Comparison of ENCODE assay signal across 9 cellular contexts in the genomic region with DNA sequence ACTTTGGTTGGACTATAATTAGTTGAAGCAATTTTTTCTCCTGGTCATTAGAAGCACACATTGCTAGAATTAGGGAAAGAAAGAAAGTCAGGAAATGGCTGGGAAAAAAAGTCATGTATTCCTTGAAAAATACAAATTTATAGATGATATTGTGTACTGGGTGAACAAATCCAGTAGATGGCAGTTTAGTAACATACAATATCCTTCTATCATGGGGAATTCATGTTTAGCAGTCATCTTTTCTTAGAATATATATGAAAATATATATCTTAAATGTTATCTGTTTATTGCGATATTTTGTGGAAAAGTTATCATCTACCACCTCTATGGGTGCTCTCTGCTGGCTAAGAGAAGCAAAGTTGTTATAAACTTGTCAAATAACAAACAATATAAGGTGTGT. TPM values are rescaled to one million over a fixed set of nuclear protein-coding genes. Genes with fewer than 3 reads are reported as not detected.
DNase-seq lines count a peak whose midpoint lies in the region; ATAC-seq and TF ChIP-seq lines count a peak whose summit lies in the region.
"Had no signal": no experiment of that assay in that cellular context is flagged by ENCODE, and none has a peak within 500 bp of the region (broad histone marks: within the 10 kb centered on the region; RNA-seq: fewer than 3 reads in every experiment).

No MANE protein-coding gene starts in this region.

- ATAC-seq in body of pancreas (no peak), GM18858 (IDR thresholded peaks at IDR 0.05; ENCODE audit: unreplicated experiment) (no peak)
- no peak for ATAC-seq in activated T-cell treated with anti-CD3 and anti-CD28 coated beads, Interleukin-2, amount 50 U/mL, for 72 hours (replicated peaks in 1 of 2)
- no peak for ATAC-seq in natural killer cell treated with Interleukin-12 subunit alpha and Interleukin-12 subunit beta and Interleukin-15 and Interleukin-18, amount 100 ng/mL, for 72 hours

- no peak overlapping the region for H3K4me3 Mint-ChIP-seq in nephron
- no peak overlapping the region for H3K4me3 Mint-ChIP-seq in activated T-cell treated with anti-CD3 and anti-CD28 coated beads, Interleukin-2, amount 50 U/mL, for 72 hours
- no peak overlapping the region for H3K4me3 Mint-ChIP-seq in natural killer cell treated with Interleukin-12 subunit alpha and Interleukin-12 subunit beta and Interleukin-15 and Interleukin-18, amount 100 ng/mL, for 72 hours

- H3K27ac ChIP-seq in body of pancreas = no peak overlapping the region

- no peaks in the 10 kb centered on the region for H3K36me3 ChIP-seq in body of pancreas (replicated peaks in 1 of 2; ENCODE audit: insufficient read depth in 1 of 2, low read depth in 2 of 2)

- DNase-seq in G401 (ENCODE audit: low spot score) = peak; percentile 48
- DNase-seq in MV-4-11 (lab: John Stamatoyannopoulos, UW) = peak; percentile 7
- no peak for DNase-seq in body of pancreas
- no peak for DNase-seq in activated T-cell treated with anti-CD3 and anti-CD28 coated beads, Interleukin-2, amount 50 U/mL, for 72 hours
- DNase-seq in natural killer cell treated with Interleukin-12 subunit alpha and Interleukin-12 subunit beta and Interleukin-15 and Interleukin-18, amount 100 ng/mL, for 72 hours (ENCODE audit: low spot score) = no peak
- no peak for DNase-seq in central memory CD4-positive, alpha-beta T cell
- DNase-seq: NCI-H510A treated with DMSO at 0.1 percent for 48 hours had no signal

- in situ Hi-C loops in G401 (cut with HindIII; ENCODE audit: low sequenced_read_pairs) = no loop called here

- H3K9me3 ChIP-seq in body of pancreas = no peaks in the 10 kb centered on the region

- H3K36me3 Mint-ChIP-seq in nephron (ENCODE audit: low read depth) = no peaks in the 10 kb centered on the region
- H3K36me3 Mint-ChIP-seq in activated T-cell treated with anti-CD3 and anti-CD28 coated beads, Interleukin-2, amount 50 U/mL, for 72 hours (ENCODE audit: insufficient read depth in 2 of 2) = no peaks in the 10 kb centered on the region
- no peaks in the 10 kb centered on the region for H3K36me3 Mint-ChIP-seq in natural killer cell treated with Interleukin-12 subunit alpha and Interleukin-12 subunit beta and Interleukin-15 and Interleukin-18, amount 100 ng/mL, for 72 hours

- no peak for TF ChIP-seq POLR2A in body of pancreas (IDR thresholded peaks at IDR 0.05)

- H3K4me3 ChIP-seq in body of pancreas = no peak overlapping the region

- H3K27ac Mint-ChIP-seq in nephron = no peak overlapping the region
- no peak overlapping the region for H3K27ac Mint-ChIP-seq in activated T-cell treated with anti-CD3 and anti-CD28 coated beads, Interleukin-2, amount 50 U/mL, for 72 hours
- H3K27ac Mint-ChIP-seq in natural killer cell treated with Interleukin-12 subunit alpha and Interleukin-12 subunit beta and Interleukin-15 and Interleukin-18, amount 100 ng/mL, for 72 hours = no peak overlapping the region

- WGBS in body of pancreas, 2 donors = 72 to 77% methylated on average over 1 of the region's 1 CpG

- TF ChIP-seq CTCF in body of pancreas (IDR thresholded peaks at IDR 0.05) (peak in 4 of 7 experiments; percentile 24 to 40 (median 38)), nephron (IDR thresholded peaks at IDR 0.05; ENCODE audit: unreplicated experiment in 3 of 3) (peak; percentile 40 to 61 (median 49))

- no peaks in the 10 kb centered on the region for H3K27me3 ChIP-seq in body of pancreas

- no peaks in the 10 kb centered on the region for H3K9me3 Mint-ChIP-seq in nephron
- no peaks in the 10 kb centered on the region for H3K9me3 Mint-ChIP-seq in activated T-cell treated with anti-CD3 and anti-CD28 coated beads, Interleukin-2, amount 50 U/mL, for 72 hours
- H3K9me3 Mint-ChIP-seq in natural killer cell treated with Interleukin-12 subunit alpha and Interleukin-12 subunit beta and Interleukin-15 and Interleukin-18, amount 100 ng/mL, for 72 hours = no peaks in the 10 kb centered on the region

- no peaks in the 10 kb centered on the region for H3K4me1 Mint-ChIP-seq in nephron
- no peaks in the 10 kb centered on the region for H3K4me1 Mint-ChIP-seq in activated T-cell treated with anti-CD3 and anti-CD28 coated beads, Interleukin-2, amount 50 U/mL, for 72 hours (ENCODE audit: low read depth)
- no peaks in the 10 kb centered on the region for H3K4me1 Mint-ChIP-seq in natural killer cell treated with Interleukin-12 subunit alpha and Interleukin-12 subunit beta and Interleukin-15 and Interleukin-18, amount 100 ng/mL, for 72 hours (ENCODE audit: low read depth in 2 of 2)

- intact Hi-C loops in body of pancreas (cut with DNase I) = no loop called here

- H3K4me1 ChIP-seq in body of pancreas = no peaks in the 10 kb centered on the region

- no peaks in the 10 kb centered on the region for H3K27me3 Mint-ChIP-seq in nephron (ENCODE audit: low read depth)
- H3K27me3 Mint-ChIP-seq in activated T-cell treated with anti-CD3 and anti-CD28 coated beads, Interleukin-2, amount 50 U/mL, for 72 hours (ENCODE audit: low read depth) = no peaks in the 10 kb centered on the region
- H3K27me3 Mint-ChIP-seq in natural killer cell treated with Interleukin-12 subunit alpha and Interleukin-12 subunit beta and Interleukin-15 and Interleukin-18, amount 100 ng/mL, for 72 hours = peaks cover 13 to 20% of the 10 kb centered on the region in 2 donors

RNA-seq across cellular contexts. Expression of a gene that starts 13.1 kb away (rescaled TPM):
- total RNA-seq in G401 (2014; rRNA removed; shearing (Covaris generic)) = 32.1 and 50.5 TPM in 2 replicates
- total RNA-seq in body of pancreas = 10 to 100 TPM; 55.7 to 56.0 TPM
- 100 to 1,000 TPM in 1 of 2 donors, 10 to 100 TPM in 1; 93.6 to 104 TPM for total RNA-seq in activated T-cell treated with anti-CD3 and anti-CD28 coated beads, Interleukin-2, amount 50 U/mL, for 72 hours
- total RNA-seq in natural killer cell treated with Interleukin-12 subunit alpha and Interleukin-12 subunit beta and Interleukin-15 and Interleukin-18, amount 100 ng/mL, for 72 hours = 100 to 1,000 TPM in 1 of 2 donors, 10 to 100 TPM in 1; 96.0 to 116 TPM

RNA-seq across cellular contexts. Expression of a gene that starts 46.3 kb away (rescaled TPM):
- not detected in 2 replicates for total RNA-seq in G401 (2014; rRNA removed; shearing (Covaris generic))
- 10 to 100 TPM; 15.0 to 65.3 TPM for total RNA-seq in body of pancreas
- under 1 TPM in 1 of 2 donors, not detected in 1; 0.05 TPM for total RNA-seq in activated T-cell treated with anti-CD3 and anti-CD28 coated beads, Interleukin-2, amount 50 U/mL, for 72 hours
- total RNA-seq in natural killer cell treated with Interleukin-12 subunit alpha and Interleukin-12 subunit beta and Interleukin-15 and Interleukin-18, amount 100 ng/mL, for 72 hours = 100 to 1,000 TPM in 1 of 2 donors, 10 to 100 TPM in 1; 62.9 to 158 TPM

Comparison
In these comparisons a context has a peak if more than half of its experiments do, and no peak if none do; other contexts are left out.
1. DNase-seq: peak in G401 (single experiment) and MV-4-11 (single experiment); none in body of pancreas (0 of 4), activated T-cell treated with anti-CD3 and anti-CD28 coated beads, Interleukin-2, amount 50 U/mL, for 72 hours (0 of 2), natural killer cell treated with Interleukin-12 subunit alpha and Interleukin-12 subunit beta and Interleukin-15 and Interleukin-18, amount 100 ng/mL, for 72 hours (single experiment) and central memory CD4-positive, alpha-beta T cell (single experiment).
2. RNA of a gene that starts 46.3 kb away (total RNA-seq): 62.9 to 158 TPM in natural killer cell treated with Interleukin-12 subunit alpha and Interleukin-12 subunit beta and Interleukin-15 and Interleukin-18, amount 100 ng/mL, for 72 hours and 15.0 to 65.3 TPM in body of pancreas; 0.05 TPM in activated T-cell treated with anti-CD3 and anti-CD28 coated beads, Interleukin-2, amount 50 U/mL, for 72 hours and not detected in G401; every median in the first group is over 10 times any median in the second.